In genomic region chr7:38908759-38909335, GRCh38 we compare ENCODE assay signal across 8 cellular contexts. TPM values are rescaled to one million over a fixed set of nuclear protein-coding genes. Genes with fewer than 3 reads are reported as not detected.
A peak's percentile ranks its signal among the peaks of the same experiment; 100 is the strongest.
DNase-seq lines count a peak whose midpoint lies in the region; ATAC-seq and TF ChIP-seq lines count a peak whose summit lies in the region.

VPS41 (minus strand) TSS chr7:38909191; CDS start chr7:38909174, 17 bp downstream.

- H3K9ac ChIP-seq in smooth muscle cell (ENCODE audit: low read depth): peak within 1 kb of the TSS; percentile 59

- 3% methylated on average over 20 of the region's 20 CpGs for WGBS in smooth muscle cell (ENCODE audit: low lambda C conversion rate)

- DNase-seq in A172 (ENCODE audit: low spot score) (peak; percentile 78), NCI-H2107 (lab: John Stamatoyannopoulos, UW) (peak; percentile 43), breast epithelium (ENCODE audit: low spot score in 2 of 2) (peak; percentile 73 to 80), iPS-NIHi7 (ENCODE audit: extremely low spot score) (peak; percentile 87), smooth muscle cell (lab: John Stamatoyannopoulos, UW; ENCODE audit: unreplicated experiment) (peak; percentile 2)

- ATAC-seq in GM18517 (IDR thresholded peaks at IDR 0.05; ENCODE audit: unreplicated experiment) (peak; percentile 99), HG03039 (IDR thresholded peaks at IDR 0.05; ENCODE audit: unreplicated experiment) (peak; percentile 99)

- H3K36me3 ChIP-seq in breast epithelium: no peaks in the 10 kb centered on the region
- no peaks in the 10 kb centered on the region for H3K36me3 ChIP-seq in smooth muscle cell (ENCODE audit: low read depth)

- H3K27me3 ChIP-seq in breast epithelium (no peaks in the 10 kb centered on the region), smooth muscle cell (ENCODE audit: low read depth) (no peaks in the 10 kb centered on the region)

- TF ChIP-seq CTCF in VCaP (conservative IDR thresholded peaks at IDR 0.05): no peak
- no peak for TF ChIP-seq CTCF in breast epithelium (IDR thresholded peaks at IDR 0.05)
- no peak for TF ChIP-seq CTCF in smooth muscle cell (IDR thresholded peaks at IDR 0.05; ENCODE audit: borderline replicate concordance, insufficient read depth, poor library complexity, severe bottlenecking)

- H3K9me3 ChIP-seq in breast epithelium (no peaks in the 10 kb centered on the region), smooth muscle cell (replicated peaks; ENCODE audit: low read depth) (no peaks in the 10 kb centered on the region)

- H3K4me3 ChIP-seq in breast epithelium: peak within 1 kb of the TSS; percentile 85 to 95 (median 90)
- peak within 1 kb of the TSS; percentile 83 for H3K4me3 ChIP-seq in smooth muscle cell

- H3K27ac ChIP-seq in VCaP: peak within 1 kb of the TSS; percentile 63; the same call in 1 of the 2 replicates
- peak within 1 kb of the TSS; percentile 57 to 76 for H3K27ac ChIP-seq in breast epithelium
- H3K27ac ChIP-seq in smooth muscle cell (ENCODE audit: low read depth): no peak within 1 kb of the TSS

- peaks cover 26% of the 10 kb centered on the region for H4K20me1 ChIP-seq in smooth muscle cell (ENCODE audit: low read depth)

- peak within 1 kb of the TSS; percentile 93 for H3K4me2 ChIP-seq in smooth muscle cell

- peaks cover 19% of the 10 kb centered on the region for H3K79me2 ChIP-seq in smooth muscle cell (ENCODE audit: low read depth)

- H3F3A ChIP-seq in smooth muscle cell (ENCODE audit: low read depth): no peaks in the 10 kb centered on the region

- intact Hi-C loops in breast epithelium (cut with DNase I; ENCODE audit: low total_unique reads): no loop called here

- peak within 1 kb of the TSS; percentile 81 for H2AFZ ChIP-seq in smooth muscle cell (ENCODE audit: low read depth)

- no peak for TF ChIP-seq POLR2A in breast epithelium (IDR thresholded peaks at IDR 0.05)

- H3K4me1 ChIP-seq in breast epithelium: peaks cover 0 to 6% of the 10 kb centered on the region in 2 donors
- H3K4me1 ChIP-seq in smooth muscle cell (ENCODE audit: low read depth): peaks cover 8% of the 10 kb centered on the region

RNA-seq across cellular contexts. Expression of gene VPS41, which starts in this region (rescaled TPM):
- total RNA-seq in A172 (2014; rRNA removed; shearing (Covaris generic)): 75.2 and 116 TPM in 2 replicates
- total RNA-seq in breast epithelium: 10 to 100 TPM; 40.6 to 55.8 (median 45.8) TPM
- total RNA-seq in smooth muscle cell: 39.7 and 51.0 TPM in 2 replicates
- polyA plus RNA-seq in smooth muscle cell: 22.1 and 31.5 TPM in 2 replicates

Comparison
In these comparisons a context has a peak if more than half of its experiments do, and no peak if none do; other contexts are left out.
1. DNase-seq: peak in every context shown above with its lines; median percentile 87 in iPS-NIHi7; 78 in A172; 76 in breast epithelium; 43 in NCI-H2107; 2 in smooth muscle cell.